2 cellular contexts compared by ENCODE assay signal in the genomic region with DNA sequence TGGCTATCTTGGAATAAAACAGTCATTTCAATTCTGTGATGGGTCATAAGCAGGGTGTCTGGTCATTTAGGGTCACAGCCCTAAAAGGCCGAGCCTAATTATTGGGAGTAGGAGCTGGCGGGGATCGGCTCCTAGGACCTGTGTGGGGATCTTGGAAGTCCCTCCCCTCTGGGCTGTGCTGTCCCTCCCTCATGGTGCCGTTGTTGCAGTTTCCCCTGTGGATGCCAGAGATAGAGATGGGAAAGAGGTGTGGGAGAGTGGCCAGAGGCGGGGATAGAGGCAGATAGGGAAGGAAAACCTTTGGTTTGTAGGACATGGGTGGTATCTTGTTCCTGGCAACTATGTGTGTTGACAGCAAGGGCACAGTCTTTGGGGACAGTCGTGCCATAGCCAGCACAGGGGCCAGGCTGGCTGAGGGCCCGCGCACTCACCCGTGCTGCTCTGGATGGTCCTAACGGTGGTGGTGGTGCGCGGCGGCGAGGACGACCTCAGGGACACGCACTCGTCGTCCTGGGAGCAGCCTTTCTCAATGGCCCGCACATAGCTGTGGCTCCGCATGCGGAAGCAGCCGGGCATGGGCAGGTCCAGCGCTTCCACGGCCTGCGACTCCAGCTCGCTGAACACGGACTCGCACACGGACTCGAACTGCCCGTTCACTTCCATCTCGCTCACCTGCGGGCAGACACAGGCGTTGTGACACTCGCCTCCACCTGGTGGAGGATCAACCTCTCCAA.
TF ChIP-seq lines count a peak whose summit lies in the region.

No MANE protein-coding gene starts in this region.

TF ChIP-seq in K562, 482 proteins besides CTCF, POLR2A, EP300 and RAD21:
- no peak for TF ChIP-seq NFIX (CRISPR knock-in tag; IDR thresholded peaks at IDR 0.05; ENCODE audit: low read depth)
- TF ChIP-seq ZNF41 (CRISPR knock-in tag; conservative IDR thresholded peaks at IDR 0.05): peak; percentile 96

TF ChIP-seq in H1, 55 proteins besides CTCF, POLR2A, EP300 and RAD21:
- no peak for TF ChIP-seq ZNF274 (IDR thresholded peaks at IDR 0.05; ENCODE audit: borderline replicate concordance, extremely low read depth, low read length)
TF ChIP-seq in H1: peak in this region for 0.
